Comparison of ENCODE assay signal across 13 cellular contexts in genomic region chr5:115116001-115116400, GRCh38. TPM values are rescaled to one million over a fixed set of nuclear protein-coding genes. Genes with fewer than 3 reads are reported as not detected.
DNase-seq lines count a peak whose midpoint lies in the region; ATAC-seq and TF ChIP-seq lines count a peak whose summit lies in the region.
"Had no signal": no experiment of that assay in that cellular context is flagged by ENCODE, and none has a peak within 500 bp of the region (broad histone marks: within the 10 kb centered on the region; RNA-seq: fewer than 3 reads in every experiment).

No MANE protein-coding gene starts in this region.

- TF ChIP-seq CTCF in A673 (conservative IDR thresholded peaks at IDR 0.05; ENCODE audit: low read depth, low read length): no peak
- no peak for TF ChIP-seq CTCF in lower leg skin (IDR thresholded peaks at IDR 0.05)

- H3K27me3 ChIP-seq in A673 (replicated peaks; ENCODE audit: insufficient read depth, low read depth, low read length, poor library complexity) (no peaks in the 10 kb centered on the region), SJCRH30 (no peaks in the 10 kb centered on the region)

- H3K9me3 ChIP-seq in A673 (ENCODE audit: low read depth, low read length, poor library complexity, severe bottlenecking) (no peaks in the 10 kb centered on the region), SJCRH30 (replicated peaks) (no peaks in the 10 kb centered on the region)

- BruUV-seq in A673 (replicated peaks; lab: Mats Ljungman, UMichigan): no TSS peak

- TF ChIP-seq POLR2A in lower leg skin (IDR thresholded peaks at IDR 0.05): no peak

- H3K4me1 ChIP-seq in A673 (ENCODE audit: insufficient read depth, low read length, poor library complexity, severe bottlenecking) (peaks cover 3% of the 10 kb centered on the region), SJCRH30 (peaks cover 4% of the 10 kb centered on the region; the same call in 1 of the 2 replicates)

- no peak overlapping the region for H3K27ac ChIP-seq in A673 (ENCODE audit: low read depth, low read length, poor library complexity, severe bottlenecking)
- H3K27ac ChIP-seq in SJCRH30: no peak overlapping the region

- CTCF ChIA-PET in A673 (lab: Charles Lee): no interaction called here

- intact Hi-C loops in A673 (cut with micrococcal nuclease; ENCODE audit: unreplicated experiment) (no loop called here), lower leg skin (cut with DNase I; ENCODE audit: low total_unique reads) (no loop called here)

- DNase-seq in NCI-H2029 (lab: John Stamatoyannopoulos, UW) (peak; percentile 25), NCI-H2029 treated with DMSO at 0.1 percent for 48 hours (lab: John Stamatoyannopoulos, UW) (no peak), A673 (ENCODE audit: low spot score) (peak; percentile 49), COLO668 (lab: John Stamatoyannopoulos, UW; ENCODE audit: unreplicated experiment) (peak; percentile 2), SJCRH30 (peak; percentile 19 to 62), lower leg skin (ENCODE audit: low spot score in 2 of 2) (no peak)
- DNase-seq in stimulated activated naive CD8-positive, alpha-beta T cell treated with anti-CD3 and anti-CD28 coated beads, Interleukin-15, Interleukin-2, amounts not matched to agents 100 U/mL and 50 U/mL, for 24 hours: no peak
- DNase-seq: CD8-positive, alpha-beta T cell; DND-41; GDM1; GOT3; H9 had no signal

- no peak overlapping the region for H3K4me3 ChIP-seq in A673 (ENCODE audit: low read depth, low read length, poor library complexity, severe bottlenecking)
- H3K4me3 ChIP-seq in SJCRH30: no peak overlapping the region
- H3K4me3 ChIP-seq in lower leg skin (ENCODE audit: low read depth, poor library complexity, severe bottlenecking): no peak overlapping the region

- POLR2A ChIA-PET in A673 (lab: Charles Lee; ENCODE audit: low non-redundant PET): no interaction called here

- H3K36me3 ChIP-seq in A673 (ENCODE audit: insufficient read depth, low read length, poor library complexity, severe bottlenecking) (no peaks in the 10 kb centered on the region), SJCRH30 (no peaks in the 10 kb centered on the region)

- ATAC-seq in stimulated activated naive CD8-positive, alpha-beta T cell treated with anti-CD3 and anti-CD28 coated beads, Interleukin-15, Interleukin-2, amounts not matched to agents 100 U/mL and 50 U/mL, for 24 hours: no peak
- ATAC-seq: CD8-positive, alpha-beta T cell; HepG2 had no signal

RNA-seq across cellular contexts. Expression of gene TRIM36, which starts 53.7 kb away (rescaled TPM):
- 16.8 and 17.5 TPM in 2 replicates for total RNA-seq in A673 (2021)
- 14.9 and 15.3 TPM in 2 replicates for total RNA-seq in SJCRH30 (2014; rRNA removed; shearing (Covaris generic))
- 1 to 10 TPM in 3 of 4 donors, under 1 TPM in 1; 0.72 to 1.9 (median 1.5) TPM for total RNA-seq in lower leg skin
- total RNA-seq: CD8-positive, alpha-beta T cell had no signal

Comparison
In these comparisons a context has a peak if more than half of its experiments do, and no peak if none do; other contexts are left out.
1. DNase-seq: peak in NCI-H2029 (single experiment), A673 (single experiment), COLO668 (single experiment) and SJCRH30 (2 of 2); none in NCI-H2029 treated with DMSO at 0.1 percent for 48 hours (single experiment), stimulated activated naive CD8-positive, alpha-beta T cell treated with anti-CD3 and anti-CD28 coated beads, Interleukin-15, Interleukin-2, amounts not matched to agents 100 U/mL and 50 U/mL, for 24 hours (single experiment) and lower leg skin (0 of 2).